In genomic region chr2:3766824-3767223, GRCh38 we compare ENCODE assay signal across 22 cellular contexts.
DNase-seq lines count a peak whose midpoint lies in the region; ATAC-seq, FAIRE-seq and TF ChIP-seq lines count a peak whose summit lies in the region.
"Had no signal": no experiment of that assay in that cellular context is flagged by ENCODE, and none has a peak within 500 bp of the region (broad histone marks: within the 10 kb centered on the region; RNA-seq: fewer than 3 reads in every experiment).

No MANE protein-coding gene starts in this region.

- CTCF ChIA-PET in H1 (lab: Charles Lee; ENCODE audit: partially characterized antibody), result interaction anchor here (0.7 to 3.2 kb wide), 4 partner anchors 11 to 38 kb away, joined by 4 to 15 read pairs (median 8); no protein-coding TSS in a partner anchor

- H3K4me1 ChIP-seq in H1 (replicated peaks in 1 of 4; ENCODE audit: control insufficient read depth in 3 of 4, insufficient read depth in 4 of 4, low read length in 3 of 4) (no peaks in the 10 kb centered on the region), mucosa of descending colon (ENCODE audit: low read depth) (no peaks in the 10 kb centered on the region)
- H3K4me1 ChIP-seq: BLaER1, Caco-2, HAP-1 had no signal

- H3K27me3 ChIP-seq in H1 (replicated peaks in 1 of 4; ENCODE audit: control insufficient read depth in 3 of 4, extremely low read depth in 1 of 4, insufficient read depth in 3 of 4, low read length in 3 of 4), result no peaks in the 10 kb centered on the region; a peak in 1 of 7 replicates
- H3K27me3 ChIP-seq: BLaER1 had no signal

- TF ChIP-seq POLR2A in H1 (IDR thresholded peaks at IDR 0.05; ENCODE audit: control extremely low read depth in 1 of 2, low read depth in 2 of 2, low read length in 2 of 2), result no peak

- no peak overlapping the region for H3K4me2 ChIP-seq in H1 (ENCODE audit: insufficient read depth in 1 of 2, low read depth in 2 of 2, low read length in 2 of 2)
- H3K4me2 ChIP-seq: BLaER1, GM23338 had no signal

- no peak overlapping the region for H3K4me3 Mint-ChIP-seq in osteocyte (ENCODE audit: unreplicated experiment)
- H3K4me3 Mint-ChIP-seq: B cell; CD4-positive, CD25-positive, alpha-beta regulatory T cell; CD8-positive, alpha-beta T cell; GM23338; HFFc6 had no signal

- no peaks in the 10 kb centered on the region for H3K23me2 ChIP-seq in H1 (ENCODE audit: low read depth, low read length)

- no peak overlapping the region for H4K91ac ChIP-seq in H1 (replicated peaks; ENCODE audit: insufficient read length, low read length)

- no peaks in the 10 kb centered on the region for H3K9me3 Mint-ChIP-seq in osteocyte (ENCODE audit: unreplicated experiment)
- H3K9me3 Mint-ChIP-seq: CD4-positive, CD25-positive, alpha-beta regulatory T cell; CD8-positive, alpha-beta T cell had no signal

- FAIRE-seq in H1 (lab: Jason Lieb, UNC), result no peak
- FAIRE-seq: A204.1, G401.6, GM12892, H54 had no signal

- no peaks in the 10 kb centered on the region for H3K4me1 Mint-ChIP-seq in osteocyte (ENCODE audit: unreplicated experiment)
- H3K4me1 Mint-ChIP-seq: B cell; CD4-positive, CD25-positive, alpha-beta regulatory T cell; GM23338 had no signal

- H2BK120ac ChIP-seq in H1 (replicated peaks; ENCODE audit: low read depth, low read length), result no peak overlapping the region

- H3K9me3 ChIP-seq in H1 (ENCODE audit: insufficient read depth in 2 of 2, low read depth in 1 of 2, low read length in 1 of 2) (no peaks in the 10 kb centered on the region), mucosa of descending colon (no peaks in the 10 kb centered on the region)
- H3K9me3 ChIP-seq: BLaER1, Caco-2, HAP-1 had no signal

- no peak overlapping the region; the same call in 1 of the 2 replicates for H4K8ac ChIP-seq in H1 (ENCODE audit: extremely low read depth, insufficient read depth, low read length)

- no peak overlapping the region for H2BK12ac ChIP-seq in H1 (ENCODE audit: low read depth, low read length)

- 91% methylated on average over 14 of the region's 14 CpGs; no CpG with 5 or more reads in 1 of the 2 experiments for WGBS in H1 (ENCODE audit: extremely low coverage in 1 of 2, insufficient coverage in 1 of 2, insufficient read length in 1 of 2, insufficient replicate concordance in 2 of 2, low coverage in 1 of 2, low lambda C conversion rate in 2 of 2, missing lambda C conversion rate in 1 of 2), 2 experiments

- H2AFZ ChIP-seq in H1 (ENCODE audit: low read length), result no peak overlapping the region
- H2AFZ ChIP-seq: GM23338 had no signal

- no peak overlapping the region for H2BK20ac ChIP-seq in H1 (ENCODE audit: low read length)

- no peak for TF ChIP-seq CTCF in H1 (IDR thresholded peaks at IDR 0.05; ENCODE audit: control extremely low read depth in 1 of 3, insufficient read depth in 1 of 3, low read depth in 1 of 3, low read length in 3 of 3)
- TF ChIP-seq CTCF in osteocyte (IDR thresholded peaks at IDR 0.05), result no peak
- TF ChIP-seq CTCF in mucosa of descending colon (IDR thresholded peaks at IDR 0.05), result no peak

- H3K4me3 ChIP-seq in H1 (ENCODE audit: extremely low read depth in 1 of 4, insufficient read depth in 2 of 4, low read depth in 3 of 4, low read length in 4 of 4) (no peak overlapping the region), mucosa of descending colon (no peak overlapping the region)
- H3K4me3 ChIP-seq: BLaER1, GM23338, HAP-1 had no signal

- no peak for TF ChIP-seq RAD21 in H1 (IDR thresholded peaks at IDR 0.05 in 1 of 2, conservative IDR thresholded peaks at IDR 0.05 in 1 of 2; ENCODE audit: low read depth in 2 of 2, low read length in 2 of 2)

- no peaks in the 10 kb centered on the region for H3K79me2 ChIP-seq in H1 (ENCODE audit: control insufficient read depth in 1 of 2, insufficient read depth in 2 of 2, low read length in 2 of 2)

- no peak overlapping the region for H4K5ac ChIP-seq in H1 (ENCODE audit: insufficient read length, low read depth, low read length)

- no peak overlapping the region for H3K4ac ChIP-seq in H1 (replicated peaks; ENCODE audit: insufficient read length, low read depth, low read length)

- no peaks in the 10 kb centered on the region for H3K79me1 ChIP-seq in H1 (ENCODE audit: low read depth, low read length)

- H3K23ac ChIP-seq in H1 (ENCODE audit: insufficient read length), result no peak overlapping the region

- no peaks in the 10 kb centered on the region for H3K36me3 Mint-ChIP-seq in osteocyte (ENCODE audit: unreplicated experiment)
- H3K36me3 Mint-ChIP-seq: CD4-positive, CD25-positive, alpha-beta regulatory T cell; CD8-positive, alpha-beta T cell had no signal

- intact Hi-C loops in mucosa of descending colon (cut with DNase I, micrococcal nuclease), result no loop called here

- no peak overlapping the region for H2BK5ac ChIP-seq in H1 (ENCODE audit: low read depth, low read length)

- H3K9ac ChIP-seq in H1 (replicated peaks in 1 of 4; ENCODE audit: extremely low read depth in 1 of 4, low read depth in 3 of 4, low read length in 3 of 4), result no peak overlapping the region
- H3K9ac ChIP-seq: BLaER1 had no signal

- no peak overlapping the region for H2BK15ac ChIP-seq in H1 (ENCODE audit: low read length)

- POLR2A ChIA-PET in H1 (lab: Charles Lee; ENCODE audit: partially characterized antibody), result no interaction called here

- peak; percentile 17 for DNase-seq in activated CD8-positive, alpha-beta memory T cell treated with anti-CD3 and anti-CD28 coated beads, Interleukin-2, amount 50 U/mL, for 48 hours
- no peak for DNase-seq in activated CD8-positive, alpha-beta memory T cell treated with anti-CD3 and anti-CD28 coated beads, Interleukin-2, amount 50 U/mL, for 4 hours
- DNase-seq in H1 (ENCODE audit: low read depth in 1 of 2, low spot score in 2 of 2) (no peak), osteocyte (ENCODE audit: extremely low spot score, unreplicated experiment) (peak; percentile 66), mucosa of descending colon (no peak)
- no peak for DNase-seq in activated T-cell treated with anti-CD3 and anti-CD28 coated beads, Interleukin-2, amount 50 U/mL, for 48 hours
- DNase-seq: Caco-2; CD4-positive, CD25-positive, alpha-beta regulatory T cell; CD8-positive, alpha-beta T cell; DMS153; DND-41; HFFc6 had no signal

- H2AK5ac ChIP-seq in H1 (ENCODE audit: low read depth, low read length), result no peak overlapping the region

- no peak for TF ChIP-seq EP300 in H1 (IDR thresholded peaks at IDR 0.05; ENCODE audit: borderline replicate concordance in 1 of 2, low read depth in 2 of 2, low read length in 2 of 2)

- H3K14ac ChIP-seq in H1 (ENCODE audit: insufficient read length), result no peak overlapping the region

- no peak overlapping the region for H3K56ac ChIP-seq in H1 (replicated peaks; ENCODE audit: insufficient read length, low read depth, low read length)

- H3K27ac ChIP-seq in H1 (ENCODE audit: low read depth, low read length), result no peak overlapping the region
- H3K27ac ChIP-seq: 22Rv1, BLaER1, C4-2B had no signal

- H3K27me3 Mint-ChIP-seq in osteocyte (ENCODE audit: unreplicated experiment), result no peaks in the 10 kb centered on the region
- H3K27me3 Mint-ChIP-seq: CD4-positive, CD25-positive, alpha-beta regulatory T cell had no signal

- H3K27ac Mint-ChIP-seq in osteocyte (ENCODE audit: unreplicated experiment), result no peak overlapping the region
- H3K27ac Mint-ChIP-seq: B cell; CD4-positive, CD25-positive, alpha-beta regulatory T cell; CD8-positive, alpha-beta T cell; GM23338; HFFc6 had no signal

- H3K36me3 ChIP-seq in H1 (ENCODE audit: control insufficient read depth in 2 of 4, insufficient read depth in 4 of 4, low read length in 3 of 4) (no peaks in the 10 kb centered on the region), mucosa of descending colon (ENCODE audit: low read depth) (no peaks in the 10 kb centered on the region)
- H3K36me3 ChIP-seq: BLaER1, HAP-1 had no signal

- ATAC-seq in mucosa of descending colon, result no peak
- ATAC-seq: CD8-positive, alpha-beta T cell; GM23338 had no signal

- peaks cover 0 to 2% of the 10 kb centered on the region in 2 experiments for H4K20me1 ChIP-seq in H1 (replicated peaks in 1 of 2; ENCODE audit: control insufficient read depth in 1 of 2, insufficient read depth in 2 of 2, low read length in 2 of 2)
- H4K20me1 ChIP-seq: BLaER1 had no signal

- H3K18ac ChIP-seq in H1 (ENCODE audit: extremely low read depth, low read length), result no peak overlapping the region

TF ChIP-seq in H1, 55 proteins besides CTCF, POLR2A, EP300 and RAD21:
- no peak for TF ChIP-seq YY1 (IDR thresholded peaks at IDR 0.05; ENCODE audit: low read depth, low read length)
- TF ChIP-seq MAX (IDR thresholded peaks at IDR 0.05), result peak; percentile 73
- TF ChIP-seq TAF7 (optimal IDR thresholded peaks at IDR 0.05; ENCODE audit: borderline replicate concordance, low read depth, low read length), result no peak
- no peak for TF ChIP-seq SRF (IDR thresholded peaks at IDR 0.05; ENCODE audit: low read depth, low read length)
- no peak for TF ChIP-seq TBP (IDR thresholded peaks at IDR 0.05; ENCODE audit: low read depth, low read length)
- peak; percentile 89 for TF ChIP-seq E2F6 (IDR thresholded peaks at IDR 0.05)
- no peak for TF ChIP-seq RFX5 (IDR thresholded peaks at IDR 0.05; ENCODE audit: borderline replicate concordance, low read depth, low read length)
- no peak for TF ChIP-seq HDAC6 (IDR thresholded peaks at IDR 0.05; ENCODE audit: low read depth, low read length)
TF ChIP-seq in H1: peak in this region for 2.

Comparison
In these comparisons a context has a peak if more than half of its experiments do, and no peak if none do; other contexts are left out.
1. DNase-seq: peak in activated CD8-positive, alpha-beta memory T cell treated with anti-CD3 and anti-CD28 coated beads, Interleukin-2, amount 50 U/mL, for 48 hours (single experiment) and osteocyte (single experiment); none in activated CD8-positive, alpha-beta memory T cell treated with anti-CD3 and anti-CD28 coated beads, Interleukin-2, amount 50 U/mL, for 4 hours (single experiment), H1 (0 of 2), mucosa of descending colon (0 of 3) and activated T-cell treated with anti-CD3 and anti-CD28 coated beads, Interleukin-2, amount 50 U/mL, for 48 hours (0 of 2).